ENCODE assay signal across 16 cellular contexts in genomic region chr14:61179061-61179675, GRCh38.
DNase-seq lines count a peak whose midpoint lies in the region; ATAC-seq, FAIRE-seq and TF ChIP-seq lines count a peak whose summit lies in the region.
"Had no signal": no experiment of that assay in that cellular context is flagged by ENCODE, and none has a peak within 500 bp of the region (broad histone marks: within the 10 kb centered on the region; RNA-seq: fewer than 3 reads in every experiment).

No MANE protein-coding gene starts in this region.

- H2BK120ac ChIP-seq in H1 (replicated peaks; ENCODE audit: low read depth, low read length), result no peak overlapping the region

- H3K9ac ChIP-seq in H1 (replicated peaks in 1 of 4; ENCODE audit: extremely low read depth in 1 of 4, low read depth in 3 of 4, low read length in 3 of 4), result no peak overlapping the region
- H3K9ac ChIP-seq: KMS-11 had no signal

- peak overlapping the region; percentile 96 for H3K27ac ChIP-seq in RWPE2 (ENCODE audit: poor library complexity, severe bottlenecking)
- no peak overlapping the region for H3K27ac ChIP-seq in H1 (ENCODE audit: low read depth, low read length)
- H3K27ac ChIP-seq: KMS-11 had no signal

- H3K27me3 ChIP-seq in RWPE2 (ENCODE audit: insufficient read depth, poor library complexity, severe bottlenecking) (no peaks in the 10 kb centered on the region), H1 (replicated peaks in 1 of 4; ENCODE audit: control insufficient read depth in 3 of 4, extremely low read depth in 1 of 4, insufficient read depth in 3 of 4, low read length in 3 of 4) (no peaks in the 10 kb centered on the region)
- H3K27me3 ChIP-seq: tibial nerve had no signal

- POLR2A ChIA-PET in H1 (lab: Charles Lee; ENCODE audit: partially characterized antibody) (interaction anchor here (0.9 kb wide), 1 partner anchor 25 kb away, joined by 3 read pairs; no protein-coding TSS in a partner anchor), WTC11 (lab: Charles Lee) (no interaction called here)

- H3K56ac ChIP-seq in H1 (replicated peaks; ENCODE audit: insufficient read length, low read depth, low read length), result no peak overlapping the region

- H2BK5ac ChIP-seq in H1 (ENCODE audit: low read depth, low read length), result no peak overlapping the region

- H4K5ac ChIP-seq in H1 (ENCODE audit: insufficient read length, low read depth, low read length), result no peak overlapping the region

- H2BK15ac ChIP-seq in H1 (ENCODE audit: low read length), result no peak overlapping the region

- H3K9me3 Mint-ChIP-seq in T-helper 2 cell treated with Interferon-gamma antibody and Interleukin-4, amounts not matched to agents 5 μg/mL and 100 μg/mL, for 36 hours, result no peaks in the 10 kb centered on the region
- H3K9me3 Mint-ChIP-seq in osteocyte (ENCODE audit: unreplicated experiment) (no peaks in the 10 kb centered on the region), WTC11 (peaks cover 5% of the 10 kb centered on the region; the same call in 1 of the 2 replicates)

- WGBS in H1 (ENCODE audit: extremely low coverage in 1 of 2, insufficient coverage in 1 of 2, insufficient read length in 1 of 2, insufficient replicate concordance in 2 of 2, low coverage in 1 of 2, low lambda C conversion rate in 2 of 2, missing lambda C conversion rate in 1 of 2), 2 experiments, result 89% methylated on average over 7 of the region's 7 CpGs; no CpG with 5 or more reads in 1 of the 2 experiments

- no peak overlapping the region for H2BK20ac ChIP-seq in H1 (ENCODE audit: low read length)

- H3K79me1 ChIP-seq in H1 (ENCODE audit: low read depth, low read length), result no peaks in the 10 kb centered on the region

- H2AK5ac ChIP-seq in H1 (ENCODE audit: low read depth, low read length), result no peak overlapping the region

- H3K14ac ChIP-seq in H1 (ENCODE audit: insufficient read length), result no peak overlapping the region

- H3K4me1 Mint-ChIP-seq in T-helper 2 cell treated with Interferon-gamma antibody and Interleukin-4, amounts not matched to agents 5 μg/mL and 100 μg/mL, for 36 hours (ENCODE audit: low read depth), result peaks cover 37% of the 10 kb centered on the region
- H3K4me1 Mint-ChIP-seq in osteocyte (ENCODE audit: unreplicated experiment) (peaks cover 87% of the 10 kb centered on the region), WTC11 (peaks cover 60% of the 10 kb centered on the region)

- CTCF ChIA-PET in H1 (lab: Charles Lee; ENCODE audit: partially characterized antibody) (no interaction called here), WTC11 (lab: Charles Lee) (no interaction called here)

- H3K36me3 Mint-ChIP-seq in T-helper 2 cell treated with Interferon-gamma antibody and Interleukin-4, amounts not matched to agents 5 μg/mL and 100 μg/mL, for 36 hours (ENCODE audit: low read depth), result peaks cover 2% of the 10 kb centered on the region
- H3K36me3 Mint-ChIP-seq in osteocyte (ENCODE audit: unreplicated experiment) (no peaks in the 10 kb centered on the region), WTC11 (0 out of 2 replicates have a peak, but pooled peaks cover under 1% of the 10 kb centered on the region)

- H3K4me3 ChIP-seq in RWPE2 (ENCODE audit: severe bottlenecking) (no peak overlapping the region), H1 (ENCODE audit: extremely low read depth in 1 of 4, insufficient read depth in 2 of 4, low read depth in 3 of 4, low read length in 4 of 4) (no peak overlapping the region)
- H3K4me3 ChIP-seq: skin epidermis, tibial nerve had no signal

- H4K8ac ChIP-seq in H1 (ENCODE audit: extremely low read depth, insufficient read depth, low read length), result no peak overlapping the region

- DNase-seq in T-helper 2 cell treated with Interferon-gamma antibody and Interleukin-4, amounts not matched to agents 5 μg/mL and 100 μg/mL, for 36 hours (ENCODE audit: low spot score), result no peak
- DNase-seq in T-helper 2 cell (no peak), RWPE2 (ENCODE audit: low spot score) (no peak), H1 (ENCODE audit: low read depth in 1 of 2, low spot score in 2 of 2) (no peak), osteocyte (ENCODE audit: extremely low spot score, unreplicated experiment) (no peak), WTC11 (ENCODE audit: low spot score) (no peak)
- no peak for DNase-seq in NK-92 treated with Interleukin-12 subunit alpha and Interleukin-12 subunit beta, amount 100 ng/mL, for 24 hours (lab: John Stamatoyannopoulos, UW)
- DNase-seq: central memory CD4-positive, alpha-beta T cell; DMS53; erythroblast; OCI-M1 had no signal

- no peak for TF ChIP-seq POLR2A in H1 (IDR thresholded peaks at IDR 0.05; ENCODE audit: control extremely low read depth in 1 of 2, low read depth in 2 of 2, low read length in 2 of 2)

- H3K27me3 Mint-ChIP-seq in T-helper 2 cell treated with Interferon-gamma antibody and Interleukin-4, amounts not matched to agents 5 μg/mL and 100 μg/mL, for 36 hours (ENCODE audit: low read depth), result no peaks in the 10 kb centered on the region
- H3K27me3 Mint-ChIP-seq in osteocyte (ENCODE audit: unreplicated experiment) (no peaks in the 10 kb centered on the region), WTC11 (ENCODE audit: low read depth) (peaks cover 2% of the 10 kb centered on the region; the same call in 1 of the 2 replicates)

- H2BK12ac ChIP-seq in H1 (ENCODE audit: low read depth, low read length), result no peak overlapping the region; the same call in 1 of the 2 replicates

- TF ChIP-seq CTCF in RWPE2 (IDR thresholded peaks at IDR 0.05; ENCODE audit: poor library complexity, severe bottlenecking) (no peak), H1 (IDR thresholded peaks at IDR 0.05; ENCODE audit: control extremely low read depth in 1 of 3, insufficient read depth in 1 of 3, low read depth in 1 of 3, low read length in 3 of 3) (no peak), osteocyte (IDR thresholded peaks at IDR 0.05) (no peak), WTC11 (IDR thresholded peaks at IDR 0.05) (no peak)

- H3K9me3 ChIP-seq in RWPE2 (ENCODE audit: severe bottlenecking) (no peaks in the 10 kb centered on the region), H1 (ENCODE audit: insufficient read depth in 2 of 2, low read depth in 1 of 2, low read length in 1 of 2) (no peaks in the 10 kb centered on the region)
- H3K9me3 ChIP-seq: tibial nerve had no signal

- H4K20me1 ChIP-seq in H1 (replicated peaks in 1 of 2; ENCODE audit: control insufficient read depth in 1 of 2, insufficient read depth in 2 of 2, low read length in 2 of 2), result no peaks in the 10 kb centered on the region

- peak overlapping the region; percentile 49 for H3K27ac Mint-ChIP-seq in T-helper 2 cell treated with Interferon-gamma antibody and Interleukin-4, amounts not matched to agents 5 μg/mL and 100 μg/mL, for 36 hours
- H3K27ac Mint-ChIP-seq in osteocyte (ENCODE audit: unreplicated experiment), result peak overlapping the region; percentile 97
- no peak overlapping the region for H3K27ac Mint-ChIP-seq in WTC11

- TF ChIP-seq RAD21 in H1 (IDR thresholded peaks at IDR 0.05 in 1 of 2, conservative IDR thresholded peaks at IDR 0.05 in 1 of 2; ENCODE audit: low read depth in 2 of 2, low read length in 2 of 2), result no peak

- peaks cover 43% of the 10 kb centered on the region for H3K4me1 ChIP-seq in RWPE2 (ENCODE audit: insufficient read depth, poor library complexity, severe bottlenecking)
- peaks cover 5 to 10% (median 8%) of the 10 kb centered on the region in 4 experiments; a peak in 6 of 7 replicates for H3K4me1 ChIP-seq in H1 (replicated peaks in 1 of 4; ENCODE audit: control insufficient read depth in 3 of 4, insufficient read depth in 4 of 4, low read length in 3 of 4)

- H3K4me2 ChIP-seq in H1 (ENCODE audit: insufficient read depth in 1 of 2, low read depth in 2 of 2, low read length in 2 of 2), result no peak overlapping the region
- H3K4me2 ChIP-seq: KMS-11 had no signal

- peaks cover 2% of the 10 kb centered on the region; the same call in 1 of the 2 replicates for H3K23me2 ChIP-seq in H1 (ENCODE audit: low read depth, low read length)

- no peak for FAIRE-seq in H1 (lab: Jason Lieb, UNC)
- FAIRE-seq: TTC549 had no signal

- H3K36me3 ChIP-seq in RWPE2 (ENCODE audit: low read depth), result no peaks in the 10 kb centered on the region
- H3K36me3 ChIP-seq in H1 (ENCODE audit: control insufficient read depth in 2 of 4, insufficient read depth in 4 of 4, low read length in 3 of 4), result no peaks in the 10 kb centered on the region
- H3K36me3 ChIP-seq: tibial nerve had no signal

- no peak overlapping the region for H2AFZ ChIP-seq in H1 (ENCODE audit: low read length)

- peak overlapping the region; percentile 12 for H4K91ac ChIP-seq in H1 (replicated peaks; ENCODE audit: insufficient read length, low read length)

- no peak overlapping the region for H3K18ac ChIP-seq in H1 (ENCODE audit: extremely low read depth, low read length)

- no peak overlapping the region for H3K23ac ChIP-seq in H1 (ENCODE audit: insufficient read length)

- H3K4me3 Mint-ChIP-seq in T-helper 2 cell treated with Interferon-gamma antibody and Interleukin-4, amounts not matched to agents 5 μg/mL and 100 μg/mL, for 36 hours, result peak overlapping the region; percentile 71
- H3K4me3 Mint-ChIP-seq in osteocyte (ENCODE audit: unreplicated experiment), result peak overlapping the region; percentile 23
- H3K4me3 Mint-ChIP-seq in WTC11, result no peak overlapping the region

- H3K79me2 ChIP-seq in H1 (ENCODE audit: control insufficient read depth in 1 of 2, insufficient read depth in 2 of 2, low read length in 2 of 2), result no peaks in the 10 kb centered on the region

- ATAC-seq in RWPE2 (ENCODE audit: low read depth), result no peak
- no peak for ATAC-seq in HG02870 (IDR thresholded peaks at IDR 0.05; ENCODE audit: unreplicated experiment)
- ATAC-seq in WTC11, result no peak

- TF ChIP-seq EP300 in H1 (IDR thresholded peaks at IDR 0.05; ENCODE audit: borderline replicate concordance in 1 of 2, low read depth in 2 of 2, low read length in 2 of 2), result no peak

- H3K4ac ChIP-seq in H1 (replicated peaks; ENCODE audit: insufficient read length, low read depth, low read length), result no peak overlapping the region

TF ChIP-seq in H1, 55 proteins besides CTCF, POLR2A, EP300 and RAD21:
- no peak for TF ChIP-seq NRF1 (IDR thresholded peaks at IDR 0.05; ENCODE audit: low read depth, low read length)
- no peak for TF ChIP-seq CTBP2 (IDR thresholded peaks at IDR 0.05; ENCODE audit: borderline replicate concordance, insufficient read depth, insufficient read length, low read length)
- no peak for TF ChIP-seq GTF2F1 (IDR thresholded peaks at IDR 0.05; ENCODE audit: borderline replicate concordance, low read depth, low read length)
- no peak for TF ChIP-seq MAFK (IDR thresholded peaks at IDR 0.05; ENCODE audit: low read depth, low read length)
- TF ChIP-seq KDM1A (IDR thresholded peaks at IDR 0.05; ENCODE audit: borderline replicate concordance, low read length), result no peak
TF ChIP-seq in H1: peak in this region for 0.

TF ChIP-seq in WTC11, 78 proteins besides CTCF, POLR2A, EP300 and RAD21 (continues in another document):
- no peak for TF ChIP-seq JUN (CRISPR knock-in tag; IDR thresholded peaks at IDR 0.05)
- no peak for TF ChIP-seq MXD4 (CRISPR knock-in tag; IDR thresholded peaks at IDR 0.05; ENCODE audit: borderline replicate concordance)
- TF ChIP-seq, protein P1, sequence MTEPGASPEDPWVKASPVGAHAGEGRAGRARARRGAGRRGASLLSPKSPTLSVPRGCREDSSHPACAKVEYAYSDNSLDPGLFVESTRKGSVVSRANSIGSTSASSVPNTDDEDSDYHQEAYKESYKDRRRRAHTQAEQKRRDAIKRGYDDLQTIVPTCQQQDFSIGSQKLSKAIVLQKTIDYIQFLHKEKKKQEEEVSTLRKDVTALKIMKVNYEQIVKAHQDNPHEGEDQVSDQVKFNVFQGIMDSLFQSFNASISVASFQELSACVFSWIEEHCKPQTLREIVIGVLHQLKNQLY (CRISPR knock-in tag; IDR thresholded peaks at IDR 0.05), result no peak
